ENCODE assay signal across 12 cellular contexts in the genomic region with DNA sequence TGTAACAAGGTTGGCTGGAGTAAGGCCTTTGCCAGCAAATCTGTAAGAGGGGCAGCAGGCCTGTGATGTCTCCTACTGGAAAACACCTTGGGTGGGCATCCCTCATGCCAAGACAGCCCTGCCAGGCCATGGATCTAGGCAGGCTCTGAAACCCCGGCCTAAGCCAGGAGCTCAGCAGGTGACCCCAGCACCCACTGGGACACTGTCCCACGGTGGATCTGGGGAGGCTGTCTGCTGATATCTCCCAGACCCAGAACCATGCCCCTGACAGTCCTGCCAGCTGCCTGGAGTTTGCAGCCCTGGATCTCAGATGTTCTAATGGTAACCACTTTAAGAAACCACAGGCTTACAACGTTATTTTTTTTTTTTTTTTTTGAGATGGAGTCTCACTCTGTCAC.
"Had no signal": no experiment of that assay in that cellular context is flagged by ENCODE, and none has a peak within 500 bp of the region (broad histone marks: within the 10 kb centered on the region; RNA-seq: fewer than 3 reads in every experiment).

No MANE protein-coding gene starts in this region.

- H3K36me3 ChIP-seq: uterus had no signal

- ATAC-seq: psoas muscle had no signal

- DNase-seq: aorta, foreskin fibroblast, glutamatergic neuron, mesenchymal stem cell, psoas muscle, SW 1271, T-helper 9 cell, thyroid gland had no signal

- H3K27me3 Mint-ChIP-seq: activated naive CD4-positive, alpha-beta T cell treated with anti-CD3 and anti-CD28 coated beads, Interleukin-2, amount 50 U/mL, for 24 hours had no signal

- H3K9me3 ChIP-seq: breast epithelium, esophagus muscularis mucosa, psoas muscle, thyroid gland, uterus had no signal

- H3K4me3 Mint-ChIP-seq: activated naive CD4-positive, alpha-beta T cell treated with anti-CD3 and anti-CD28 coated beads, Interleukin-2, amount 50 U/mL, for 24 hours had no signal

- H3K4me1 ChIP-seq: breast epithelium, psoas muscle, thyroid gland had no signal

- H3K27me3 ChIP-seq: breast epithelium, esophagus muscularis mucosa, thyroid gland, uterus had no signal

- H3K4me3 ChIP-seq: breast epithelium, esophagus muscularis mucosa, psoas muscle, thyroid gland, uterus had no signal

- H3K27ac ChIP-seq: breast epithelium, esophagus muscularis mucosa, psoas muscle, thyroid gland, uterus had no signal
